In the genomic region with DNA sequence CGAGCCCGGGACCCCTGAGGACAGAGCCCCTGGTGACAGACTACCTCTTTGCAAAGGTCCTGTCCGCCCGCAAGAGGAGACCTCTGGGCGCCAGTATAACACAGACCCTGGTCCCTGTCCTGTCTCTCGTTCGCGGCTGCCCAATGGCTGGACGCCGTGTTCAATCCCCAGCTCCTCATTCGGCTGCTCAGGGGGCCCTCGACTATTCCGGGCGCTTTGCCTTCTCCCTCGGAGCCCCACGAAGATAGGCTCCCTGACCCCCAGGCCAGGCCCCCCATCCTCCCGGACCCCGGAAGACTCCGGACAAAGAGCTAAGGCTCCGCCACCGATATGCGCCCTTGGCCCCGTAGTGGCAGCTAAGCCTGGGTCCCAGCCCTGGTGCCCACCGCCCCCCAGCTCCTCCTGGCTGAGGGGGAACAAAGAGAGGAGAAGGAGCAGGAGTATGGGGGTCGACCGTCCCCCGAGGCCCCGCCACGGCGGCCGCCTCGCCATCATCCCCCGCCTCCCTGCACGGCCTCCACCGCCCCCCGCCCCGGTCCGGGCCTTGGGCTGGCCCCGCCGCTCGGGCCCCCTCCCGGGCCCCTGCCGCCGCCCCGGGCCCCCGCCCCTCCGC, we compare ENCODE assay signal across 8 cellular contexts. TPM values are rescaled to one million over a fixed set of nuclear protein-coding genes. Genes with fewer than 3 reads are reported as not detected.
DNase-seq lines count a peak whose midpoint lies in the region; FAIRE-seq and TF ChIP-seq lines count a peak whose summit lies in the region.
"Had no signal": no experiment of that assay in that cellular context is flagged by ENCODE, and none has a peak within 500 bp of the region (broad histone marks: within the 10 kb centered on the region; RNA-seq: fewer than 3 reads in every experiment).

No MANE protein-coding gene starts in this region.

- H3K4me3 ChIP-seq in Loucy (ENCODE audit: low read length, poor library complexity, severe bottlenecking) (no peak overlapping the region), H1 (ENCODE audit: extremely low read depth in 1 of 4, insufficient read depth in 2 of 4, low read depth in 3 of 4, low read length in 4 of 4) (peak overlapping the region; percentile 46 to 83 (median 66))

- H4K20me1 ChIP-seq in Loucy (ENCODE audit: insufficient read depth, low read length, poor library complexity, severe bottlenecking), result no peaks in the 10 kb centered on the region
- peaks cover 10 to 28% of the 10 kb centered on the region in 2 experiments for H4K20me1 ChIP-seq in H1 (replicated peaks in 1 of 2; ENCODE audit: control insufficient read depth in 1 of 2, insufficient read depth in 2 of 2, low read length in 2 of 2)

- no peak for FAIRE-seq in H1 (lab: Jason Lieb, UNC)
- FAIRE-seq in H54 (lab: Jason Lieb, UNC), result no peak

- H3K36me3 ChIP-seq in Loucy (ENCODE audit: insufficient read depth, low read length) (no peaks in the 10 kb centered on the region), H1 (ENCODE audit: control insufficient read depth in 2 of 4, insufficient read depth in 4 of 4, low read length in 3 of 4) (peaks cover 0 to 13% (median 0%) of the 10 kb centered on the region in 4 experiments; a peak in 4 of 8 replicates)

- no peak overlapping the region for H2BK12ac ChIP-seq in H1 (ENCODE audit: low read depth, low read length)

- DNase-seq in Daoy (ENCODE audit: low read depth) (peak; percentile 24), H1 (ENCODE audit: low read depth in 1 of 2, low spot score in 2 of 2) (no peak), progenitor cell of endocrine pancreas (ENCODE audit: low spot score, unreplicated experiment) (no peak), MV-4-11 (lab: John Stamatoyannopoulos, UW) (no peak), H54 (ENCODE audit: insufficient read length, low spot score) (no peak), DMS114 treated with DMSO at 0.1 percent for 48 hours (lab: John Stamatoyannopoulos, UW; ENCODE audit: unreplicated experiment) (no peak)

- peaks cover 12% of the 10 kb centered on the region; the same call in 1 of the 2 replicates for H3K23me2 ChIP-seq in H1 (ENCODE audit: low read depth, low read length)

- TF ChIP-seq RAD21 in H1 (IDR thresholded peaks at IDR 0.05 in 1 of 2, conservative IDR thresholded peaks at IDR 0.05 in 1 of 2; ENCODE audit: low read depth in 2 of 2, low read length in 2 of 2), result no peak

- H3K79me1 ChIP-seq in H1 (ENCODE audit: low read depth, low read length), result peaks cover 2% of the 10 kb centered on the region; the same call in 1 of the 2 replicates

- peaks cover 3% of the 10 kb centered on the region for H3K27me3 Mint-ChIP-seq in progenitor cell of endocrine pancreas

- H3K27me3 ChIP-seq in Loucy (ENCODE audit: insufficient read depth, low read length, poor library complexity, severe bottlenecking) (no peaks in the 10 kb centered on the region), H1 (replicated peaks in 1 of 4; ENCODE audit: control insufficient read depth in 3 of 4, extremely low read depth in 1 of 4, insufficient read depth in 3 of 4, low read length in 3 of 4) (0 out of 7 replicates have a peak, but pooled peaks cover 0 to 4% (median 0%) of the 10 kb centered on the region in 4 experiments)

- WGBS in H1 (ENCODE audit: extremely low coverage in 1 of 2, insufficient coverage in 1 of 2, insufficient read length in 1 of 2, insufficient replicate concordance in 2 of 2, low coverage in 1 of 2, low lambda C conversion rate in 2 of 2, missing lambda C conversion rate in 1 of 2), 2 experiments, result 5% methylated on average over 23 of the region's 47 CpGs; no CpG with 5 or more reads in 1 of the 2 experiments

- H3K14ac ChIP-seq in H1 (ENCODE audit: insufficient read length), result no peak overlapping the region

- no peak overlapping the region for H2AFZ ChIP-seq in Loucy (ENCODE audit: low read length)
- H2AFZ ChIP-seq in H1 (ENCODE audit: low read length), result no peak overlapping the region

- H4K8ac ChIP-seq in H1 (ENCODE audit: extremely low read depth, insufficient read depth, low read length), result no peak overlapping the region

- H3K9ac ChIP-seq in Loucy (ENCODE audit: low read depth, low read length, poor library complexity, severe bottlenecking) (no peak overlapping the region), H1 (replicated peaks in 1 of 4; ENCODE audit: extremely low read depth in 1 of 4, low read depth in 3 of 4, low read length in 3 of 4) (peak overlapping the region in 2 of 4 experiments; percentile 8 to 62; a peak in 1 of 7 replicates)

- no peak for TF ChIP-seq EP300 in H1 (IDR thresholded peaks at IDR 0.05; ENCODE audit: borderline replicate concordance in 1 of 2, low read depth in 2 of 2, low read length in 2 of 2)

- no peaks in the 10 kb centered on the region for H3K9me3 ChIP-seq in Loucy (ENCODE audit: insufficient read depth, low read depth, low read length)
- H3K9me3 ChIP-seq in H1 (ENCODE audit: insufficient read depth in 2 of 2, low read depth in 1 of 2, low read length in 1 of 2), result no peaks in the 10 kb centered on the region

- POLR2A ChIA-PET in H1 (lab: Charles Lee; ENCODE audit: partially characterized antibody), result interaction anchor here (0.5 to 11.1 kb wide), 35 partner anchors 10 to 371 kb away, joined by 3 to 175 read pairs (median 5); a partner anchor contains a TSS

- CTCF ChIA-PET in H1 (lab: Charles Lee; ENCODE audit: partially characterized antibody), result interaction anchor here (0.7 to 5.2 kb wide), 10 partner anchors 10 to 80 kb away, joined by 3 to 27 read pairs (median 6); a partner anchor contains a TSS

- H4K91ac ChIP-seq in H1 (replicated peaks; ENCODE audit: insufficient read length, low read length), result no peak overlapping the region

- no peaks in the 10 kb centered on the region for H3K9me2 ChIP-seq in Loucy (replicated peaks; ENCODE audit: low read depth, low read length)

- peak overlapping the region; percentile 66 for H3K4me3 Mint-ChIP-seq in progenitor cell of endocrine pancreas (ENCODE audit: low read depth)

- no peak overlapping the region for H2BK5ac ChIP-seq in H1 (ENCODE audit: low read depth, low read length)

- H2BK20ac ChIP-seq in H1 (ENCODE audit: low read length), result no peak overlapping the region

- H3K4me1 ChIP-seq in Loucy (ENCODE audit: insufficient read depth, low read length, poor library complexity, severe bottlenecking), result no peaks in the 10 kb centered on the region
- peaks cover 0 to 12% (median 8%) of the 10 kb centered on the region in 4 experiments; a peak in 5 of 7 replicates for H3K4me1 ChIP-seq in H1 (replicated peaks in 1 of 4; ENCODE audit: control insufficient read depth in 3 of 4, insufficient read depth in 4 of 4, low read length in 3 of 4)

- H3K79me2 ChIP-seq in Loucy (ENCODE audit: insufficient read depth, low read length) (no peaks in the 10 kb centered on the region), H1 (ENCODE audit: control insufficient read depth in 1 of 2, insufficient read depth in 2 of 2, low read length in 2 of 2) (no peaks in the 10 kb centered on the region)

- TF ChIP-seq CTCF in Loucy (conservative IDR thresholded peaks at IDR 0.05; ENCODE audit: low read length), result no peak
- TF ChIP-seq CTCF in H1 (IDR thresholded peaks at IDR 0.05; ENCODE audit: control extremely low read depth in 1 of 3, insufficient read depth in 1 of 3, low read depth in 1 of 3, low read length in 3 of 3), result no peak
- no peak for TF ChIP-seq CTCF in progenitor cell of endocrine pancreas (IDR thresholded peaks at IDR 0.05; ENCODE audit: unreplicated experiment)

- no peak overlapping the region for H4K5ac ChIP-seq in H1 (ENCODE audit: insufficient read length, low read depth, low read length)

- no peak overlapping the region for H2BK120ac ChIP-seq in H1 (replicated peaks; ENCODE audit: low read depth, low read length)

- H3F3A ChIP-seq in Loucy (ENCODE audit: low read depth), result no peaks in the 10 kb centered on the region

- TF ChIP-seq POLR2A in H1 (IDR thresholded peaks at IDR 0.05; ENCODE audit: control extremely low read depth in 1 of 2, low read depth in 2 of 2, low read length in 2 of 2) (no peak), H54 (IDR thresholded peaks at IDR 0.05; ENCODE audit: low read depth, low read length) (no peak)

- no peak overlapping the region for H2BK15ac ChIP-seq in H1 (ENCODE audit: low read length)

- no peak overlapping the region for H3K23ac ChIP-seq in H1 (ENCODE audit: insufficient read length)

- H2AK5ac ChIP-seq in H1 (ENCODE audit: low read depth, low read length), result no peak overlapping the region

- no peak overlapping the region; the same call in 1 of the 2 replicates for H3K18ac ChIP-seq in H1 (ENCODE audit: extremely low read depth, low read length)

- H3K4me1 Mint-ChIP-seq in progenitor cell of endocrine pancreas (ENCODE audit: low read depth), result peaks cover 8% of the 10 kb centered on the region

- H3K27ac Mint-ChIP-seq in progenitor cell of endocrine pancreas, result no peak overlapping the region

- H3K4ac ChIP-seq in H1 (replicated peaks; ENCODE audit: insufficient read length, low read depth, low read length), result no peak overlapping the region

- H3K4me2 ChIP-seq in Loucy (ENCODE audit: low read depth, low read length, poor library complexity, severe bottlenecking) (peak overlapping the region; percentile 72), H1 (ENCODE audit: insufficient read depth in 1 of 2, low read depth in 2 of 2, low read length in 2 of 2) (peak overlapping the region; percentile 77 to 94)

- peaks cover 8% of the 10 kb centered on the region for H3K36me3 Mint-ChIP-seq in progenitor cell of endocrine pancreas (ENCODE audit: insufficient read depth)

- no peaks in the 10 kb centered on the region for H3K9me3 Mint-ChIP-seq in progenitor cell of endocrine pancreas (ENCODE audit: low read depth)

- no peak overlapping the region for H3K27ac ChIP-seq in H1 (ENCODE audit: low read depth, low read length)

- no peak overlapping the region for H3K56ac ChIP-seq in H1 (replicated peaks; ENCODE audit: insufficient read length, low read depth, low read length)

RNA-seq across cellular contexts. Expression of a gene that starts 0.4 kb away (rescaled TPM):
- 1.9 and 2.4 TPM in 2 replicates for total RNA-seq in Daoy (2014; rRNA removed; shearing (Covaris generic))
- 26.7 and 29.5 TPM in 2 replicates for total RNA-seq in H1 (2021; fragmentation: NEBNext Ultra II Directional; extraction: Animal tissue kit (Norgen Biotek cat#: 25700))
- polyA plus RNA-seq in H1 (2011; rRNA removed), result 11.6 and 17.5 TPM in 2 replicates
- polyA plus RNA-seq in H1 (2011; cell fraction: cytosol; rRNA removed), result 11.5 TPM
- polyA plus RNA-seq in H1 (2011; cell fraction: nucleus; rRNA removed), result 57.7 TPM
- polyA plus RNA-seq in H1 (2012, experiment 1 of 2), result 16.1 to 23.3 TPM (median 21.1 TPM) in 4 replicates
- 19.3 TPM for polyA plus RNA-seq in H1 (2012, experiment 2 of 2)
- polyA plus RNA-seq in H1 (2013, experiment 1 of 2), result 17.3 TPM
- polyA plus RNA-seq in H1 (2013, experiment 2 of 2), result 14.2 TPM
- polyA minus RNA-seq in H1 (2011; rRNA and poly(A)+ RNA removed), result 26.2 and 26.5 TPM in 2 replicates
- polyA minus RNA-seq in H1 (2011; cell fraction: cytosol; rRNA and poly(A)+ RNA removed), result 20.9 TPM
- 30.1 TPM for polyA minus RNA-seq in H1 (2011; cell fraction: nucleus; rRNA and poly(A)+ RNA removed)
- total RNA-seq in progenitor cell of endocrine pancreas, result 14.9 and 15.2 TPM in 2 replicates

RNA-seq across cellular contexts. Expression of a gene that starts 23.5 kb away (rescaled TPM):
- 9.5 and 11.2 TPM in 2 replicates for total RNA-seq in Daoy (2014; rRNA removed; shearing (Covaris generic))
- 31.7 and 34.7 TPM in 2 replicates for total RNA-seq in H1 (2021; fragmentation: NEBNext Ultra II Directional; extraction: Animal tissue kit (Norgen Biotek cat#: 25700))
- polyA plus RNA-seq in H1 (2011; rRNA removed), result 91.8 and 114 TPM in 2 replicates
- polyA plus RNA-seq in H1 (2011; cell fraction: cytosol; rRNA removed), result 64.6 TPM
- polyA plus RNA-seq in H1 (2011; cell fraction: nucleus; rRNA removed), result 127 TPM
- 20.3 to 43.2 TPM (median 36.1 TPM) in 4 replicates for polyA plus RNA-seq in H1 (2012, experiment 1 of 2)
- 31.2 TPM for polyA plus RNA-seq in H1 (2012, experiment 2 of 2)
- polyA plus RNA-seq in H1 (2013, experiment 1 of 2), result 19.0 TPM
- 19.0 TPM for polyA plus RNA-seq in H1 (2013, experiment 2 of 2)
- polyA minus RNA-seq in H1 (2011; rRNA and poly(A)+ RNA removed), result 47.8 and 85.2 TPM in 2 replicates
- polyA minus RNA-seq in H1 (2011; cell fraction: cytosol; rRNA and poly(A)+ RNA removed), result 45.2 TPM
- polyA minus RNA-seq in H1 (2011; cell fraction: nucleus; rRNA and poly(A)+ RNA removed), result 48.5 TPM
- 29.8 and 32.0 TPM in 2 replicates for total RNA-seq in progenitor cell of endocrine pancreas

RNA-seq across cellular contexts. Expression of a gene that starts 27.0 kb away (rescaled TPM):
- total RNA-seq in Daoy (2014; rRNA removed; shearing (Covaris generic)), result 5.5 and 11.3 TPM in 2 replicates
- 50.4 and 51.2 TPM in 2 replicates for total RNA-seq in H1 (2021; fragmentation: NEBNext Ultra II Directional; extraction: Animal tissue kit (Norgen Biotek cat#: 25700))
- polyA plus RNA-seq in H1 (2011; rRNA removed), result 58.0 and 97.1 TPM in 2 replicates
- polyA plus RNA-seq in H1 (2011; cell fraction: cytosol; rRNA removed), result 56.2 TPM
- polyA plus RNA-seq in H1 (2011; cell fraction: nucleus; rRNA removed), result 414 TPM
- 41.3 to 61.6 TPM (median 60.3 TPM) in 4 replicates for polyA plus RNA-seq in H1 (2012, experiment 1 of 2)
- polyA plus RNA-seq in H1 (2012, experiment 2 of 2), result 50.8 TPM
- polyA plus RNA-seq in H1 (2013, experiment 1 of 2), result 59.4 TPM
- polyA plus RNA-seq in H1 (2013, experiment 2 of 2), result 53.8 TPM
- polyA minus RNA-seq in H1 (2011; rRNA and poly(A)+ RNA removed), result 49.8 and 64.4 TPM in 2 replicates
- 34.9 TPM for polyA minus RNA-seq in H1 (2011; cell fraction: cytosol; rRNA and poly(A)+ RNA removed)
- polyA minus RNA-seq in H1 (2011; cell fraction: nucleus; rRNA and poly(A)+ RNA removed), result 74.3 TPM
- total RNA-seq in progenitor cell of endocrine pancreas, result 31.0 and 35.9 TPM in 2 replicates

RNA-seq across cellular contexts. Expression of a gene that starts 40.7 kb away (rescaled TPM):
- not detected in 2 replicates for total RNA-seq in Daoy (2014; rRNA removed; shearing (Covaris generic))
- not detected in 2 replicates for total RNA-seq in H1 (2021; fragmentation: NEBNext Ultra II Directional; extraction: Animal tissue kit (Norgen Biotek cat#: 25700))
- polyA plus RNA-seq in H1 (2011; rRNA removed), result 0.24 TPM in 1 of 2 replicates, not detected in the other
- polyA plus RNA-seq in H1 (2011; cell fraction: cytosol; rRNA removed), result not detected
- polyA plus RNA-seq in H1 (2011; cell fraction: nucleus; rRNA removed), result 1.3 TPM
- polyA plus RNA-seq in H1 (2012, experiment 1 of 2), result 0.34 to 0.42 TPM in 2 of 4 replicates, not detected in the others
- not detected for polyA plus RNA-seq in H1 (2012, experiment 2 of 2)
- polyA plus RNA-seq in H1 (2013, experiment 1 of 2), result 0.12 TPM
- polyA plus RNA-seq in H1 (2013, experiment 2 of 2), result 0.11 TPM
- not detected in 2 replicates for polyA minus RNA-seq in H1 (2011; rRNA and poly(A)+ RNA removed)
- polyA minus RNA-seq in H1 (2011; cell fraction: cytosol; rRNA and poly(A)+ RNA removed), result not detected
- polyA minus RNA-seq in H1 (2011; cell fraction: nucleus; rRNA and poly(A)+ RNA removed), result not detected
- 0.49 TPM in 1 of 2 replicates, not detected in the other for total RNA-seq in progenitor cell of endocrine pancreas
- total RNA-seq: lung microvascular endothelial cell had no signal

RNA-seq across cellular contexts. Expression of a gene that starts 52.8 kb away (rescaled TPM):
- total RNA-seq in Daoy (2014; rRNA removed; shearing (Covaris generic)), result 291 and 336 TPM in 2 replicates
- 310 TPM in 2 replicates for total RNA-seq in H1 (2021; fragmentation: NEBNext Ultra II Directional; extraction: Animal tissue kit (Norgen Biotek cat#: 25700))
- 720 TPM in 2 replicates for polyA plus RNA-seq in H1 (2011; rRNA removed)
- polyA plus RNA-seq in H1 (2011; cell fraction: cytosol; rRNA removed), result 628 TPM
- 930 TPM for polyA plus RNA-seq in H1 (2011; cell fraction: nucleus; rRNA removed)
- 341 to 466 TPM (median 436 TPM) in 4 replicates for polyA plus RNA-seq in H1 (2012, experiment 1 of 2)
- 815 TPM for polyA plus RNA-seq in H1 (2012, experiment 2 of 2)
- polyA plus RNA-seq in H1 (2013, experiment 1 of 2), result 179 TPM
- 164 TPM for polyA plus RNA-seq in H1 (2013, experiment 2 of 2)
- 871 and 931 TPM in 2 replicates for polyA minus RNA-seq in H1 (2011; rRNA and poly(A)+ RNA removed)
- 323 TPM for polyA minus RNA-seq in H1 (2011; cell fraction: cytosol; rRNA and poly(A)+ RNA removed)
- 283 TPM for polyA minus RNA-seq in H1 (2011; cell fraction: nucleus; rRNA and poly(A)+ RNA removed)
- 209 and 219 TPM in 2 replicates for total RNA-seq in progenitor cell of endocrine pancreas
